ENCODE assay signal across 9 cellular contexts in the genomic region with DNA sequence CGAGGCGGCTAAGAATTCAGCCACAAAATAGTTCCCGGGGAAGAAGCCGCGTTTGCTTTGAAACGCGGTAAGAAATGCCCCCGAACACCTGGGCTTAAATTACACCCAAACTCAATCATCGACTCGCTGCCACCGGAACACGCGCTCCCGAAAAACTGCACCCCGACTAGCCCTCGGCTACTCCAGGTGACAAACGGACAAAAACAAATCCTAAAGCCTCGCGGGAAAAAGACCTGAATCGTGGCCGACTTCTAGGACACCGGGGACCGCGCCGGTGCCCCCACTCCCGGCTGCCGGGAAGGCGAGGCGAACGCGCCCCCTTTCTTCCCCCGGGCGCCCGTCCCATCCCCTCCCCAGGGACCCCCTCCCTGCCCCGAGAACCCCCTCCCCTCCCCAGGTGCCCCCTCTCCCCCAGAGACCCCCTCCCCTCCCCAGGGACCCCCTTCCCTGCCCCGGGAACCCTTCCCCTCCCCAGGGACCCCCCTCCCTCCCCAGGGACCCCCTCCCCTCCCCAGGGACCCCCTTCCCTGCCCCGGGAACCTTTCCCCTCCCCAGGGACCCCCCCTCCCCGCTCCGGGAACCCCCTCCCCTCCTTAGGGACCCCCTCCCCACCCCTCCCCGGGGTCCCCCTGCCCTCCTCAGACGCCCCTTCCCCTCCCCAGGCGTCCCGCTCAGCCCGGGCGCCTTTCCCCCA. TPM values are rescaled to one million over a fixed set of nuclear protein-coding genes. Genes with fewer than 3 reads are reported as not detected.
DNase-seq lines count a peak whose midpoint lies in the region; ATAC-seq and TF ChIP-seq lines count a peak whose summit lies in the region.
"Had no signal": no experiment of that assay in that cellular context is flagged by ENCODE, and none has a peak within 500 bp of the region (broad histone marks: within the 10 kb centered on the region; RNA-seq: fewer than 3 reads in every experiment).

No MANE protein-coding gene starts in this region.

- H3K27me3 Mint-ChIP-seq in brain (peaks cover 12% of the 10 kb centered on the region), memory B cell (peaks cover 3% of the 10 kb centered on the region)

- peaks cover 9% of the 10 kb centered on the region for H3K27me3 ChIP-seq in upper lobe of right lung

- H3K27ac Mint-ChIP-seq in brain (peak overlapping the region; percentile 45 to 86 (median 62)), memory B cell (peak overlapping the region; percentile 92)

- no peaks in the 10 kb centered on the region for H3K36me3 ChIP-seq in upper lobe of right lung

- peak overlapping the region; percentile 68 for H3K27ac ChIP-seq in upper lobe of right lung

- ATAC-seq in memory B cell (ENCODE audit: low read depth), result no peak
- ATAC-seq in upper lobe of right lung, result no peak
- ATAC-seq in left lobe of liver, result no peak

- H3K36me3 Mint-ChIP-seq in brain, result peaks cover 41% of the 10 kb centered on the region
- H3K36me3 Mint-ChIP-seq in memory B cell, result peaks cover 14% of the 10 kb centered on the region

- DNase-seq in activated effector memory CD4-positive, alpha-beta T cell treated with anti-CD3 and anti-CD28 coated beads, Interleukin-2, amount 50 U/mL, for 16 hours, result peak; percentile 61
- DNase-seq in activated effector memory CD4-positive, alpha-beta T cell treated with Interleukin-2 at 50 U/mL for 16 hours, result no peak
- no peak for DNase-seq in memory B cell (ENCODE audit: low spot score in 2 of 2)
- DNase-seq in upper lobe of right lung, result peak; percentile 59
- DNase-seq in HuH-7 (ENCODE audit: low spot score), result no peak
- no peak for DNase-seq in NOMO-1 treated with dmso at 0.1 percent for 144 hours (lab: John Stamatoyannopoulos, UW; ENCODE audit: unreplicated experiment)
- no peak for DNase-seq in left lobe of liver (ENCODE audit: low spot score)

- intact Hi-C loops in upper lobe of right lung (cut with DNase I), result no loop called here

- H3K9me3 Mint-ChIP-seq in brain, result peaks cover 3 to 15% (median 6%) of the 10 kb centered on the region in 5 experiments
- peaks cover 7% of the 10 kb centered on the region for H3K9me3 Mint-ChIP-seq in memory B cell

- TF ChIP-seq CTCF in brain (conservative IDR thresholded peaks at IDR 0.05) (no peak), upper lobe of right lung (IDR thresholded peaks at IDR 0.05) (no peak)

- peak overlapping the region; percentile 86 to 93 (median 90) for H3K4me3 Mint-ChIP-seq in brain
- peak overlapping the region; percentile 88 for H3K4me3 Mint-ChIP-seq in memory B cell

- H3K9me3 ChIP-seq in upper lobe of right lung, result no peaks in the 10 kb centered on the region

- peak overlapping the region; percentile 90 for H3K4me3 ChIP-seq in upper lobe of right lung

- H3K4me1 Mint-ChIP-seq in brain (peaks cover 25% of the 10 kb centered on the region), memory B cell (peaks cover 4% of the 10 kb centered on the region)

- peaks cover 8% of the 10 kb centered on the region for H3K4me1 ChIP-seq in upper lobe of right lung

RNA-seq across cellular contexts. Expression of a gene that starts 0.6 kb away (rescaled TPM):
- polyA plus RNA-seq in brain (ENCODE audit: insufficient read depth, low read depth, low replicate concordance), result 10.8 TPM
- total RNA-seq in upper lobe of right lung (9.7 TPM), left lobe of liver (8.4 TPM)

RNA-seq across cellular contexts. Expression of a gene that starts 41.2 kb away (rescaled TPM):
- not detected for polyA plus RNA-seq in brain (ENCODE audit: insufficient read depth, low read depth, low replicate concordance)
- total RNA-seq in upper lobe of right lung (0.55 TPM), left lobe of liver (not detected)
- total RNA-seq: renal cortical epithelial cell had no signal

RNA-seq across cellular contexts. Expression of a gene that starts 58.4 kb away (rescaled TPM):
- 1.7 TPM for polyA plus RNA-seq in brain (ENCODE audit: insufficient read depth, low read depth, low replicate concordance)
- total RNA-seq in upper lobe of right lung (not detected), left lobe of liver (not detected)

Comparison
In these comparisons a context has a peak if more than half of its experiments do, and no peak if none do; other contexts are left out.
1. DNase-seq: peak in activated effector memory CD4-positive, alpha-beta T cell treated with anti-CD3 and anti-CD28 coated beads, Interleukin-2, amount 50 U/mL, for 16 hours (single experiment) and upper lobe of right lung (single experiment); none in activated effector memory CD4-positive, alpha-beta T cell treated with Interleukin-2 at 50 U/mL for 16 hours (single experiment), memory B cell (0 of 2), HuH-7 (single experiment), NOMO-1 treated with dmso at 0.1 percent for 144 hours (single experiment) and left lobe of liver (single experiment).